8 cellular contexts compared by ENCODE assay signal in the genomic region with DNA sequence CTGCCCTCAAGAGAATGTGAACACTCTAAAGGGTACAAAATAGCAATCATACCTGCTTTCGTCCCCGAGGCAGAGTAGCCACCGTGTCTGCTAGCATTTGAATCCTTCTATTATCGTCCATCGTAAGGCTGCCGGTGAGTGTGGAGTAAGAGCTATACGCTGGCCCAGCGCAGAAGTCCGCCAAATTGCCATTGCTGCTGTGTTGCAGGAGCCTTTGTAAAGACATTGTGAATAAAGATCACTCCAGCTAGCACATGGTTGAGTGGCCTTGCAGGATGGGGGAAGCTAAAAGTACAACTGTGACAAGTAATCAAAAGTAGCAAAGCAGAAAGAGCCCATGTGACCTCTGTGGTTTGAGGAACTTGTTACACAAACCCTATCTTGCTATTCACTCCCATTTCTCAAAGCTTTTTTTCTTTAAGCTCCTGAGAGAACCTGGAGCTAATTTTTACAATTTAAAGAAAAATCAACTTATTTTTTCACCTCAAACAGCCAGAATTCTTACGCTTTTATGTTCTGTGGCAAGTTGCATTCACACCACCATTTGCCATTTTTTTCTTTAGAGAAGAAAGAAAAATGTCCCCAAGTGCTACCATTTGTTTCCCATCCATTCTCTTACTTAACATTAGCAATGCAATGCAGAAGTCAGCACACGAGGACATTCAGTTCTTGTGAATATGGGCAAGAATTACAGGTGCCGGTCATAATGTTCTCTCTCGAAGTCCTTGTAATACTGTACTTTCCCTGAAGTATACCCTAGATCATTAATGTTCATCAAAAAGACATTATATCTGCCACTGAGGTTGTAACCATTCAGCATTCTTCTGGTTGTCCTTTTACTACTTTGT. TPM values are rescaled to one million over a fixed set of nuclear protein-coding genes. Genes with fewer than 3 reads are reported as not detected.
A peak's percentile ranks its signal among the peaks of the same experiment; 100 is the strongest.
DNase-seq lines count a peak whose midpoint lies in the region; ATAC-seq and TF ChIP-seq lines count a peak whose summit lies in the region.

A gene (minus strand): TSS at position 295 of the 848 bp plus-strand sequence. CDS start 69 bp downstream, at position 226.

- H3K27ac ChIP-seq in effector memory CD4-positive, alpha-beta T cell (ENCODE audit: insufficient read depth, low read length, poor library complexity, severe bottlenecking) = peak within 1 kb of the TSS; percentile 82
- H3K27ac ChIP-seq in endodermal cell (ENCODE audit: low read depth, low read length) (no peak within 1 kb of the TSS), foreskin keratinocyte (no peak within 1 kb of the TSS)

- WGBS in endodermal cell (ENCODE audit: insufficient coverage in 1 of 2, insufficient read length in 1 of 2), 2 experiments = 92 to 94% methylated on average over 12 to 13 of the region's 13 CpGs

- no peak within 1 kb of the TSS for H3K9ac ChIP-seq in endodermal cell (ENCODE audit: extremely low read depth, low read length, poor library complexity, severe bottlenecking)

- no peaks in the 10 kb centered on the region for H3K9me3 Mint-ChIP-seq in endodermal cell

- peaks cover 8% of the 10 kb centered on the region for H3K36me3 ChIP-seq in effector memory CD4-positive, alpha-beta T cell (ENCODE audit: control insufficient read depth, insufficient read depth, low read length)
- H3K36me3 ChIP-seq in endodermal cell (ENCODE audit: control insufficient read depth, insufficient read depth, low read length) = no peaks in the 10 kb centered on the region

- peak within 1 kb of the TSS; percentile 80 for H3K4me3 ChIP-seq in effector memory CD4-positive, alpha-beta T cell (ENCODE audit: insufficient read depth, low read depth, low read length, poor library complexity, severe bottlenecking)
- H3K4me3 ChIP-seq in retinal pigment epithelial cell (ENCODE audit: low read length) (no peak within 1 kb of the TSS), endodermal cell (ENCODE audit: low read length) (no peak within 1 kb of the TSS)

- peaks cover 34% of the 10 kb centered on the region for H3K4me1 ChIP-seq in effector memory CD4-positive, alpha-beta T cell (ENCODE audit: control insufficient read depth, insufficient read depth, low read length, poor library complexity, severe bottlenecking)
- H3K4me1 ChIP-seq in endodermal cell (ENCODE audit: control insufficient read depth, insufficient read depth, low read length) (peaks cover 10% of the 10 kb centered on the region), foreskin keratinocyte (no peaks in the 10 kb centered on the region)

- H3K4me3 Mint-ChIP-seq in endodermal cell = no peak within 1 kb of the TSS

- ATAC-seq in GM19328 (IDR thresholded peaks at IDR 0.05; ENCODE audit: unreplicated experiment) (peak; percentile 38), HG03108 (IDR thresholded peaks at IDR 0.05; ENCODE audit: unreplicated experiment) (peak; percentile 52), foreskin keratinocyte (no peak)

- no peaks in the 10 kb centered on the region for H3K9me3 ChIP-seq in effector memory CD4-positive, alpha-beta T cell (ENCODE audit: control insufficient read depth, low read length)
- H3K9me3 ChIP-seq in endodermal cell (ENCODE audit: control insufficient read depth, low read length) = no peaks in the 10 kb centered on the region

- H3K36me3 Mint-ChIP-seq in endodermal cell (ENCODE audit: low read depth) = no peaks in the 10 kb centered on the region

- H3K27ac Mint-ChIP-seq in endodermal cell = no peak within 1 kb of the TSS

- H3K27me3 ChIP-seq in effector memory CD4-positive, alpha-beta T cell (replicated peaks; ENCODE audit: control insufficient read depth, insufficient read depth, low read length, poor library complexity, severe bottlenecking) = no peaks in the 10 kb centered on the region
- H3K27me3 ChIP-seq in endodermal cell (ENCODE audit: control insufficient read depth, insufficient read depth, low read length, poor library complexity, severe bottlenecking) = no peaks in the 10 kb centered on the region
- peaks cover 16% of the 10 kb centered on the region for H3K27me3 ChIP-seq in foreskin keratinocyte

- TF ChIP-seq CTCF in retinal pigment epithelial cell (conservative IDR thresholded peaks at IDR 0.05; ENCODE audit: low read depth, low read length) (no peak), endodermal cell (conservative IDR thresholded peaks at IDR 0.05) (no peak), foreskin keratinocyte (conservative IDR thresholded peaks at IDR 0.05) (no peak)

- no peaks in the 10 kb centered on the region for H3K27me3 Mint-ChIP-seq in endodermal cell (ENCODE audit: insufficient read depth)

- peaks cover 40% of the 10 kb centered on the region for H3K4me1 Mint-ChIP-seq in endodermal cell

- DNase-seq in T-helper 2 cell = peak in 3 of 5 experiments; percentile 30 to 92 (median 56)
- peak in 1 of 3 donors; percentile 40 for DNase-seq in effector memory CD4-positive, alpha-beta T cell
- peak; percentile 45 for DNase-seq in retinal pigment epithelial cell (ENCODE audit: low read depth)
- DNase-seq in D341Med (ENCODE audit: low spot score) = no peak
- DNase-seq in endodermal cell = no peak
- DNase-seq in foreskin keratinocyte = no peak

RNA-seq across cellular contexts. Expression of the gene that starts here (rescaled TPM):
- total RNA-seq in endodermal cell (under 1 TPM in 1 of 2 donors, not detected in 1; 0.31 TPM), foreskin keratinocyte (not detected in 2 replicates)
- not detected for polyA plus RNA-seq in endodermal cell (2013, experiment 1 of 2)
- polyA plus RNA-seq in endodermal cell (2013, experiment 2 of 2) = not detected
- not detected in 2 replicates for polyA plus RNA-seq in foreskin keratinocyte

Comparison
In these comparisons a context has a peak if more than half of its experiments do, and no peak if none do; other contexts are left out.
1. DNase-seq: peak in T-helper 2 cell (3 of 5) and retinal pigment epithelial cell (single experiment); none in D341Med (single experiment), endodermal cell (single experiment) and foreskin keratinocyte (0 of 2).